ENCODE assay signal across 8 cellular contexts in the genomic region with DNA sequence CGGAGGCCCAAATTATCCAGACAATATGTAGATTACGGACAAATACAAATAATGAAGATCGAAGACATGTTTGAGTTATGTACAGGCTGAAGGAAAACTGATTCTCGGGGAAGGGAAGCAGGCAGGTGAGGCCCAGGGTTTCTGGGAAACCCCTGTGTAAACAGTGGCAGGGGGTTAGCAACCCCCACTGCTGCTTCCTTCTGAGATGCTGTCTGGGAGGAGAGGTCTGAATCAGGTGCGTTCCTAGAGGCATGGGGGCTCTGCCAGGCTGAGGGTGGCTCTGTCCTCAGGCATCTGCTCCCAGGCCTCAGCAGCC. TPM values are rescaled to one million over a fixed set of nuclear protein-coding genes. Genes with fewer than 3 reads are reported as not detected.
DNase-seq lines count a peak whose midpoint lies in the region; ATAC-seq and TF ChIP-seq lines count a peak whose summit lies in the region.

No MANE protein-coding gene starts in this region.

- CTCF ChIA-PET in activated CD8-positive, alpha-beta T cell treated with anti-CD3 and anti-CD28 coated beads, Interleukin-2, amount 10 ng/mL, durations not matched to agents 7 days and 5 days (lab: Charles Lee) = interaction anchor here (0.6 to 2.3 kb wide), 12 partner anchors 10 to 1303 kb away, joined by 3 to 10 read pairs (median 3); no protein-coding TSS in a partner anchor

- H2BK12ac ChIP-seq in H9 (ENCODE audit: insufficient read length, low read depth, low read length) = no peak overlapping the region

- no peak for DNase-seq in H9
- no peak for DNase-seq in activated CD8-positive, alpha-beta T cell treated with anti-CD3 and anti-CD28 coated beads, Interleukin-2, amount 10 ng/mL, durations not matched to agents 7 days and 5 days
- DNase-seq in stimulated activated naive CD8-positive, alpha-beta T cell treated with anti-CD3 and anti-CD28 coated beads, Interleukin-15, amount 100 ng/mL, for 72 hours = no peak
- DNase-seq in NCI-H2171 (lab: John Stamatoyannopoulos, UW) = no peak
- DNase-seq in foreskin keratinocyte = no peak
- no peak for DNase-seq in activated CD4-positive, alpha-beta T cell treated with anti-CD3 and anti-CD28 coated beads, Interleukin-2, amount 50 U/mL, for 1 hour

- no peak overlapping the region for H3K56ac ChIP-seq in H9 (ENCODE audit: insufficient read length, low read depth, low read length)

- peak overlapping the region; percentile 49 for H3K4me2 ChIP-seq in H9 (ENCODE audit: insufficient read depth, insufficient read length, low read length)

- H3K23ac ChIP-seq in H9 (ENCODE audit: insufficient read length, low read depth, low read length) = no peak overlapping the region

- H3K27me3 Mint-ChIP-seq in H9 (ENCODE audit: low read depth) = peaks cover 73% of the 10 kb centered on the region
- peaks cover 13% of the 10 kb centered on the region for H3K27me3 Mint-ChIP-seq in activated CD8-positive, alpha-beta T cell treated with anti-CD3 and anti-CD28 coated beads, Interleukin-2, amount 10 ng/mL, durations not matched to agents 7 days and 5 days (ENCODE audit: low read depth)
- peaks cover 6% of the 10 kb centered on the region for H3K27me3 Mint-ChIP-seq in stimulated activated naive CD8-positive, alpha-beta T cell treated with anti-CD3 and anti-CD28 coated beads, Interleukin-15, amount 100 ng/mL, for 72 hours

- WGBS in H9 (ENCODE audit: extremely low coverage, insufficient read length, low lambda C conversion rate) = no CpG with 5 or more reads among the region's 5 CpGs

- no peak overlapping the region for H3K4ac ChIP-seq in H9 (ENCODE audit: low read depth, low read length)

- no peaks in the 10 kb centered on the region for H3K79me2 ChIP-seq in H9 (ENCODE audit: insufficient read depth, low read length)

- H3K27ac ChIP-seq in H9 (ENCODE audit: insufficient read length, low read depth, low read length) = no peak overlapping the region
- H3K27ac ChIP-seq in foreskin keratinocyte = no peak overlapping the region

- H2BK20ac ChIP-seq in H9 (ENCODE audit: low read depth, low read length, poor library complexity, severe bottlenecking) = no peak overlapping the region

- no peak overlapping the region for H2BK5ac ChIP-seq in H9 (ENCODE audit: insufficient read length, low read length)

- TF ChIP-seq CTCF in H9 (conservative IDR thresholded peaks at IDR 0.05) (no peak), foreskin keratinocyte (conservative IDR thresholded peaks at IDR 0.05) (no peak)

- H4K8ac ChIP-seq in H9 (replicated peaks; ENCODE audit: insufficient read length, low read depth, low read length) = no peak overlapping the region

- H2AK5ac ChIP-seq in H9 (ENCODE audit: insufficient read length, low read length) = no peak overlapping the region

- no peaks in the 10 kb centered on the region for H4K20me1 ChIP-seq in H9 (ENCODE audit: control insufficient read depth, insufficient read depth, insufficient read length)

- no peak overlapping the region for H2BK15ac ChIP-seq in H9 (ENCODE audit: low read depth, low read length)

- ATAC-seq in activated CD8-positive, alpha-beta T cell treated with anti-CD3 and anti-CD28 coated beads, Interleukin-2, amount 10 ng/mL, durations not matched to agents 7 days and 5 days = no peak
- peak; percentile 19 for ATAC-seq in stimulated activated naive CD8-positive, alpha-beta T cell treated with anti-CD3 and anti-CD28 coated beads, Interleukin-15, amount 100 ng/mL, for 72 hours
- ATAC-seq in foreskin keratinocyte (no peak), HG03108 (IDR thresholded peaks at IDR 0.05; ENCODE audit: unreplicated experiment) (no peak)

- no peak overlapping the region for H4K5ac ChIP-seq in H9 (ENCODE audit: insufficient read length, low read depth, low read length)

- H2BK120ac ChIP-seq in H9 (ENCODE audit: low read depth, low read length, poor library complexity, severe bottlenecking) = no peak overlapping the region

- no peak overlapping the region for H3T11ph ChIP-seq in H9 (ENCODE audit: low read length)

- H3K9ac ChIP-seq in H9 (ENCODE audit: extremely low read depth, insufficient read length, low read length) (no peak overlapping the region), iPS-15b (ENCODE audit: low read depth, low read length) (no peak overlapping the region)

- H3K36me3 ChIP-seq in iPS-15b (ENCODE audit: control insufficient read depth, insufficient read depth, low read length) = no peaks in the 10 kb centered on the region

- H3K9me3 ChIP-seq in H9 (ENCODE audit: control insufficient read depth, low read depth, low read length) (no peaks in the 10 kb centered on the region), iPS-15b (ENCODE audit: control insufficient read depth, insufficient read depth, low read length) (no peaks in the 10 kb centered on the region)

- no peaks in the 10 kb centered on the region; a peak in 1 of 5 replicates for H3K9me3 Mint-ChIP-seq in H9
- H3K9me3 Mint-ChIP-seq in activated CD8-positive, alpha-beta T cell treated with anti-CD3 and anti-CD28 coated beads, Interleukin-2, amount 10 ng/mL, durations not matched to agents 7 days and 5 days (ENCODE audit: insufficient read depth) = no peaks in the 10 kb centered on the region
- no peaks in the 10 kb centered on the region for H3K9me3 Mint-ChIP-seq in stimulated activated naive CD8-positive, alpha-beta T cell treated with anti-CD3 and anti-CD28 coated beads, Interleukin-15, amount 100 ng/mL, for 72 hours

- peak overlapping the region; percentile 23 to 90 (median 78); a peak in 6 of 7 replicates for H3K27ac Mint-ChIP-seq in H9
- no peak overlapping the region for H3K27ac Mint-ChIP-seq in activated CD8-positive, alpha-beta T cell treated with anti-CD3 and anti-CD28 coated beads, Interleukin-2, amount 10 ng/mL, durations not matched to agents 7 days and 5 days
- peak overlapping the region in 1 of 2 donors; percentile 88 for H3K27ac Mint-ChIP-seq in stimulated activated naive CD8-positive, alpha-beta T cell treated with anti-CD3 and anti-CD28 coated beads, Interleukin-15, amount 100 ng/mL, for 72 hours

- peak overlapping the region; percentile 74 to 81 for H3K4me3 Mint-ChIP-seq in H9
- H3K4me3 Mint-ChIP-seq in activated CD8-positive, alpha-beta T cell treated with anti-CD3 and anti-CD28 coated beads, Interleukin-2, amount 10 ng/mL, durations not matched to agents 7 days and 5 days = peak overlapping the region; percentile 56
- H3K4me3 Mint-ChIP-seq in stimulated activated naive CD8-positive, alpha-beta T cell treated with anti-CD3 and anti-CD28 coated beads, Interleukin-15, amount 100 ng/mL, for 72 hours = peak overlapping the region; percentile 83 to 87

- no peak overlapping the region for H3K14ac ChIP-seq in H9 (ENCODE audit: insufficient read depth, low read length)

- no peaks in the 10 kb centered on the region for H3K79me1 ChIP-seq in H9 (ENCODE audit: insufficient read depth, low read depth, low read length, poor library complexity, severe bottlenecking)

- peaks cover 4% of the 10 kb centered on the region for H3K23me2 ChIP-seq in H9 (ENCODE audit: insufficient read length, low read depth, low read length, poor library complexity, severe bottlenecking)

- H3K18ac ChIP-seq in H9 (ENCODE audit: insufficient read length, low read depth, low read length) = peak overlapping the region; percentile 64

- no peaks in the 10 kb centered on the region for H3K4me1 ChIP-seq in H9 (ENCODE audit: insufficient read depth, low read length)
- peaks cover 9% of the 10 kb centered on the region for H3K4me1 ChIP-seq in iPS-15b (ENCODE audit: control insufficient read depth, insufficient read depth, low read length)
- H3K4me1 ChIP-seq in foreskin keratinocyte = peaks cover 6% of the 10 kb centered on the region

- H2AFZ ChIP-seq in H9 (ENCODE audit: low read length) = no peak overlapping the region

- POLR2A ChIA-PET in activated CD8-positive, alpha-beta T cell treated with anti-CD3 and anti-CD28 coated beads, Interleukin-2, amount 10 ng/mL, durations not matched to agents 7 days and 5 days (lab: Charles Lee) = interaction anchor here (0.6 kb wide), 3 partner anchors 94 to 482 kb away, joined by 3 to 5 read pairs (median 3); no protein-coding TSS in a partner anchor

- H3K36me3 Mint-ChIP-seq in H9 (ENCODE audit: insufficient read depth in 1 of 3, low read depth in 3 of 3) = no peaks in the 10 kb centered on the region
- no peaks in the 10 kb centered on the region for H3K36me3 Mint-ChIP-seq in activated CD8-positive, alpha-beta T cell treated with anti-CD3 and anti-CD28 coated beads, Interleukin-2, amount 10 ng/mL, durations not matched to agents 7 days and 5 days (ENCODE audit: low read depth)

- H4K91ac ChIP-seq in H9 (ENCODE audit: insufficient read length, low read depth, low read length) = no peak overlapping the region

- H3K4me3 ChIP-seq in iPS-15b (ENCODE audit: low read depth, low read length) = peak overlapping the region; percentile 36

- H3K27me3 ChIP-seq in H9 (ENCODE audit: insufficient read depth, low read length) = peaks cover 19% of the 10 kb centered on the region
- H3K27me3 ChIP-seq in iPS-15b (ENCODE audit: control insufficient read depth, insufficient read depth, low read length) = peaks cover 52% of the 10 kb centered on the region
- H3K27me3 ChIP-seq in foreskin keratinocyte = peaks cover 19% of the 10 kb centered on the region

- H3K4me1 Mint-ChIP-seq in H9 = peaks cover 27 to 33% of the 10 kb centered on the region in 2 experiments
- H3K4me1 Mint-ChIP-seq in activated CD8-positive, alpha-beta T cell treated with anti-CD3 and anti-CD28 coated beads, Interleukin-2, amount 10 ng/mL, durations not matched to agents 7 days and 5 days (ENCODE audit: low read depth) = peaks cover 19% of the 10 kb centered on the region
- peaks cover 20% of the 10 kb centered on the region for H3K4me1 Mint-ChIP-seq in stimulated activated naive CD8-positive, alpha-beta T cell treated with anti-CD3 and anti-CD28 coated beads, Interleukin-15, amount 100 ng/mL, for 72 hours

RNA-seq across cellular contexts. Expression of a gene that starts 7.2 kb away (rescaled TPM):
- total RNA-seq in H9 (2021) (0.15 and 0.28 TPM in 2 replicates), foreskin keratinocyte (0.32 and 1.5 TPM in 2 replicates)
- total RNA-seq in activated CD8-positive, alpha-beta T cell treated with anti-CD3 and anti-CD28 coated beads, Interleukin-2, amount 10 ng/mL, durations not matched to agents 7 days and 5 days = 10 to 100 TPM in 1 of 2 experiments, 1 to 10 TPM in 1; 8.1 to 10.6 TPM
- 0.18 and 1.0 TPM in 2 replicates for polyA plus RNA-seq in foreskin keratinocyte
